In genomic region chr10:12728569-12728968, GRCh38 we compare ENCODE assay signal across 24 cellular contexts.
A peak's percentile ranks its signal among the peaks of the same experiment; 100 is the strongest.
DNase-seq lines count a peak whose midpoint lies in the region; ATAC-seq and TF ChIP-seq lines count a peak whose summit lies in the region.
"Had no signal": no experiment of that assay in that cellular context is flagged by ENCODE, and none has a peak within 500 bp of the region (broad histone marks: within the 10 kb centered on the region; RNA-seq: fewer than 3 reads in every experiment).

No MANE protein-coding gene starts in this region.

- H3K4me1 ChIP-seq in muscle layer of colon (ENCODE audit: insufficient read depth, low read length) (peaks cover 33% of the 10 kb centered on the region), skeletal muscle tissue (ENCODE audit: control insufficient read depth in 3 of 3, insufficient read depth in 3 of 3, low read length in 3 of 3) (peaks cover 13 to 16% (median 15%) of the 10 kb centered on the region in 3 donors), body of pancreas (no peaks in the 10 kb centered on the region)
- H3K4me1 ChIP-seq: BE2C had no signal

- TF ChIP-seq CTCF in body of pancreas (IDR thresholded peaks at IDR 0.05) = no peak

- H3K27me3 ChIP-seq in muscle layer of colon (ENCODE audit: control insufficient read depth in 1 of 2, insufficient read depth in 2 of 2, low read length in 2 of 2) = no peaks in the 10 kb centered on the region
- H3K27me3 ChIP-seq in skeletal muscle tissue (ENCODE audit: control insufficient read depth in 3 of 3, insufficient read depth in 3 of 3, low read length in 3 of 3) = no peaks in the 10 kb centered on the region
- no peaks in the 10 kb centered on the region for H3K27me3 ChIP-seq in body of pancreas
- H3K27me3 ChIP-seq: BE2C, brain microvascular endothelial cell, Peyer's patch had no signal

- DNase-seq in NCI-H82 (lab: John Stamatoyannopoulos, UW) (peak; percentile 35), NCI-H82 treated with DMSO at 0.1 percent for 48 hours (lab: John Stamatoyannopoulos, UW; ENCODE audit: unreplicated experiment) (no peak), amniotic epithelial cell (ENCODE audit: low read depth) (peak; percentile 29), body of pancreas (no peak)
- DNase-seq: 8988T; activated naive CD8-positive, alpha-beta T cell treated with anti-CD3 and anti-CD28 coated beads for 36 hours; BE2C; brain microvascular endothelial cell; COR-L47; DND-41; effector memory CD8-positive, alpha-beta T cell; Kasumi-1; NCI-H1048; NCI-H1930; NCI-H446 treated with DMSO at 0.1 percent for 48 hours; nephron progenitor cell; stimulated activated CD4-positive, alpha-beta T cell treated with anti-CD3 and anti-CD28 coated beads, Interleukin-4, amount 100 ng/mL, for 4 hours; T-helper 17 cell had no signal

- no peak overlapping the region for H3K9ac ChIP-seq in muscle layer of colon (ENCODE audit: low read length)
- peak overlapping the region in 1 of 3 donors; percentile 86 for H3K9ac ChIP-seq in skeletal muscle tissue (ENCODE audit: low read depth in 1 of 3, low read length in 3 of 3)

- ATAC-seq in HG03108 (IDR thresholded peaks at IDR 0.05; ENCODE audit: unreplicated experiment) = no peak
- ATAC-seq in GM21528 (IDR thresholded peaks at IDR 0.05; ENCODE audit: low FRiP score, unreplicated experiment) = no peak
- no peak for ATAC-seq in body of pancreas
- ATAC-seq: effector memory CD8-positive, alpha-beta T cell; T-helper 17 cell had no signal

- H3K36me3 ChIP-seq in muscle layer of colon (ENCODE audit: insufficient read depth, low read length) = no peaks in the 10 kb centered on the region
- no peaks in the 10 kb centered on the region for H3K36me3 ChIP-seq in skeletal muscle tissue (ENCODE audit: control insufficient read depth in 3 of 3, insufficient read depth in 3 of 3, low read length in 3 of 3)
- H3K36me3 ChIP-seq in body of pancreas (replicated peaks in 1 of 2; ENCODE audit: insufficient read depth in 1 of 2, low read depth in 2 of 2) = no peaks in the 10 kb centered on the region
- H3K36me3 ChIP-seq: BE2C, brain microvascular endothelial cell, Peyer's patch had no signal

- no peak for TF ChIP-seq POLR2A in body of pancreas (IDR thresholded peaks at IDR 0.05)

- H3K9me3 ChIP-seq in muscle layer of colon (ENCODE audit: low read length) = no peaks in the 10 kb centered on the region
- no peaks in the 10 kb centered on the region for H3K9me3 ChIP-seq in skeletal muscle tissue (ENCODE audit: control insufficient read depth in 3 of 3, low read length in 3 of 3)
- no peaks in the 10 kb centered on the region for H3K9me3 ChIP-seq in body of pancreas
- H3K9me3 ChIP-seq: BE2C, Peyer's patch had no signal

- 76 to 95% methylated on average over 12 of the region's 12 CpGs for WGBS in body of pancreas, 2 donors

- H3K27ac ChIP-seq in muscle layer of colon (ENCODE audit: low read depth, low read length) (peak overlapping the region; percentile 76), skeletal muscle tissue (ENCODE audit: low read depth, low read length) (peak overlapping the region; percentile 36), body of pancreas (no peak overlapping the region)
- H3K27ac ChIP-seq: brain microvascular endothelial cell, VCaP had no signal

- intact Hi-C loops in body of pancreas (cut with DNase I) = loop anchor here (10.0 kb wide), 1 partner anchor 176 kb away; no protein-coding TSS in a partner anchor

- H3K4me3 ChIP-seq in muscle layer of colon (ENCODE audit: low read depth in 1 of 2, low read length in 2 of 2) = peak overlapping the region in 1 of 2 donors; percentile 9
- peak overlapping the region in 2 of 3 donors; percentile 41 to 73 for H3K4me3 ChIP-seq in skeletal muscle tissue (ENCODE audit: low read length in 3 of 3)
- H3K4me3 ChIP-seq in body of pancreas = no peak overlapping the region
- H3K4me3 ChIP-seq: Peyer's patch had no signal

Comparison
In these comparisons a context has a peak if more than half of its experiments do, and no peak if none do; other contexts are left out.
1. DNase-seq: peak in NCI-H82 (single experiment) and amniotic epithelial cell (single experiment); none in NCI-H82 treated with DMSO at 0.1 percent for 48 hours (single experiment) and body of pancreas (0 of 4).
2. H3K27ac ChIP-seq: peak in muscle layer of colon (single experiment) and skeletal muscle tissue (single experiment); none in body of pancreas (0 of 4).
3. H3K4me3 ChIP-seq: peak in skeletal muscle tissue (2 of 3); none in body of pancreas (0 of 2).